Comparison of ENCODE assay signal across 12 cellular contexts in the genomic region with DNA sequence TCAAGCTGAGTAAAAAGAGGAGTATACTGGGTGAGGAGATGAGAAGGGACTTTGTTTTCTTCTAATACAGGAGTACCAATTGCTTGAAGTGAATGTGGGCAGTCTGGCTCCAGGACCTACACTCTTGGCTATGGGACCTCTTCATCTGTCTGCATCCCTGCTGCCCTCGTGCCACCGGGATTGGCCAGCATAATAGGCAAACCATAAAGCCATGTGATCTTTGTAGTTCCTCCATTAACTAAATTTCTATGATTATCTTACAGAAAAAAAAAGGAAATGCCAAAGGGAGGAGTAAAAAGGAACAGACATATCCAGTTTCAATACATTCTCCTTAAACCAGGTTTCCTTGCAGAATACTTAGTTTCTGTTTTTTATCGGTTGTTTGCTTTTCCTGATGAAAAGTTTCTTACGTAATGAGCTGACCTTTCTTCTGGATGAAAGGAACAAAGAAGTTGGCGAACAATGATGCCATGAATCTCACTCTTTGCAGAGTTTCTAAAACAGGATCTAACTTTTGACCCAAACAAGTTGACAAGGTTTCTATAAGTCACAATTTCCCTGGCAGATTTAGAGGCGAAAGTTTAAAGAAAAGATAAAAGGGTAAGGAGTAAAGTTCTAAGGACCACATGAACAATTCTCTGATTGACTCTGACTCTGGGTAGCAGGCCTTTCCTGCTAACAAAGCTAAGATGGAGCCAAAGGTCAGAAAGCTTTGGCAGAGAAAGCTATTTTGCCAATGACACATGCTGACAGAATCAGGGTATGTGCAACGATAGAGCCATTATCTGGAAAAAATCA. TPM values are rescaled to one million over a fixed set of nuclear protein-coding genes. Genes with fewer than 3 reads are reported as not detected.
DNase-seq lines count a peak whose midpoint lies in the region; ATAC-seq, FAIRE-seq and TF ChIP-seq lines count a peak whose summit lies in the region.
"Had no signal": no experiment of that assay in that cellular context is flagged by ENCODE, and none has a peak within 500 bp of the region (broad histone marks: within the 10 kb centered on the region; RNA-seq: fewer than 3 reads in every experiment).

No MANE protein-coding gene starts in this region.

- no peak for TF ChIP-seq POLR2A in K562 (conservative IDR thresholded peaks at IDR 0.05)
- TF ChIP-seq POLR2A in tibial nerve (IDR thresholded peaks at IDR 0.05) = no peak

- no peak overlapping the region for H2AFZ ChIP-seq in K562 (ENCODE audit: low read depth, low read length)

- no peak for TF ChIP-seq EP300 in K562 (IDR thresholded peaks at IDR 0.05; ENCODE audit: low read length)
- peak; percentile 41 to 57 for TF ChIP-seq EP300 in tibial nerve (IDR thresholded peaks at IDR 0.05)

- H3K9ac ChIP-seq in K562 (ENCODE audit: insufficient read depth in 1 of 2, low read depth in 2 of 2, low read length in 2 of 2) = no peak overlapping the region

- no peaks in the 10 kb centered on the region for H4K20me1 ChIP-seq in K562 (replicated peaks; ENCODE audit: control insufficient read depth, insufficient read depth, low read length)

- no peaks in the 10 kb centered on the region for H3K79me2 ChIP-seq in K562 (ENCODE audit: control insufficient read depth, insufficient read depth, low read length)

- TF ChIP-seq CTCF in K562 (IDR thresholded peaks at IDR 0.05 in 2 of 3, conservative IDR thresholded peaks at IDR 0.05 in 1 of 3; ENCODE audit: insufficient read depth in 2 of 3, low read depth in 1 of 3, low read length in 3 of 3) = no peak
- no peak for TF ChIP-seq CTCF in tibial nerve (IDR thresholded peaks at IDR 0.05)
- TF ChIP-seq CTCF in left lung (IDR thresholded peaks at IDR 0.05) = no peak

- no peak overlapping the region for H3K27ac ChIP-seq in K562 (ENCODE audit: extremely low read depth, low read depth, low read length)
- peak overlapping the region; percentile 4 to 91 (median 68) for H3K27ac ChIP-seq in tibial nerve
- H3K27ac ChIP-seq in left lung = no peak overlapping the region

- DNase-seq in NCI-H2196 (lab: John Stamatoyannopoulos, UW; ENCODE audit: unreplicated experiment) = peak; percentile 16
- no peak for DNase-seq in NCI-H2196 treated with DMSO at 0.1 percent for 48 hours (lab: John Stamatoyannopoulos, UW; ENCODE audit: unreplicated experiment)
- no peak for DNase-seq in K562 (ENCODE audit: extremely low read depth in 1 of 4, low spot score in 3 of 4)
- DNase-seq in left lobe of liver (ENCODE audit: low spot score) = no peak
- DNase-seq in tibial nerve (ENCODE audit: low spot score in 2 of 2) = no peak
- no peak for DNase-seq in left lung
- no peak for DNase-seq in activated CD4-positive, alpha-beta T cell treated with anti-CD3 and anti-CD28 coated beads for 48 hours
- DNase-seq: 8988T; activated CD8-positive, alpha-beta memory T cell treated with anti-CD3 and anti-CD28 coated beads for 24 hours; effector CD8-positive, alpha-beta T cell; Peyer's patch had no signal

- FAIRE-seq in K562 (lab: Jason Lieb, UNC) = no peak

- peaks cover 0 to 3% of the 10 kb centered on the region in 2 experiments; a peak in 1 of 5 replicates for H3K4me1 ChIP-seq in K562 (replicated peaks in 1 of 2; ENCODE audit: control insufficient read depth in 2 of 2, insufficient read depth in 2 of 2, low read length in 2 of 2)
- H3K4me1 ChIP-seq in tibial nerve = peaks cover 0 to 87% (median 54%) of the 10 kb centered on the region in 4 donors
- H3K4me1 ChIP-seq in left lung = peaks cover 0 to 19% of the 10 kb centered on the region in 2 donors
- H3K4me1 ChIP-seq: Peyer's patch had no signal

- intact Hi-C loops in K562 (cut with micrococcal nuclease) = loop anchor here (5.0 kb wide), 1 partner anchor 198 kb away; no protein-coding TSS in a partner anchor
- intact Hi-C loops in left lung (cut with DNase I) = no loop called here

- H3K9me3 ChIP-seq in K562 (replicated peaks; ENCODE audit: control insufficient read depth, insufficient read depth, low read depth, low read length) (no peaks in the 10 kb centered on the region), tibial nerve (no peaks in the 10 kb centered on the region), left lung (no peaks in the 10 kb centered on the region)
- H3K9me3 ChIP-seq: Peyer's patch had no signal

- no peak overlapping the region for H3K4me2 ChIP-seq in K562 (ENCODE audit: insufficient read depth, low read length)

- POLR2A ChIA-PET in K562 (lab: Yijun Ruan, JAX) = interaction anchor here (0.7 to 1.2 kb wide), 4 partner anchors 9 to 18 kb away, joined by 3 read pairs; no protein-coding TSS in a partner anchor

- no peak for TF ChIP-seq RAD21 in K562 (CRISPR knock-in tag; conservative IDR thresholded peaks at IDR 0.05 in 1 of 2, IDR thresholded peaks at IDR 0.05 in 1 of 2)

- CTCF ChIA-PET in K562 (lab: Yijun Ruan, JAX; ENCODE audit: low intra/inter-chr PET ratio) = no interaction called here

- H3K4me3 ChIP-seq in K562 = no peak overlapping the region
- H3K4me3 ChIP-seq in tibial nerve = no peak overlapping the region
- no peak overlapping the region for H3K4me3 ChIP-seq in left lung
- H3K4me3 ChIP-seq: Peyer's patch had no signal

- ATAC-seq in K562 (no peak), left lobe of liver (peak; percentile 75), GM21717 (IDR thresholded peaks at IDR 0.05; ENCODE audit: unreplicated experiment) (no peak), left lung (no peak)

- no TSS peak for BruUV-seq in K562 (replicated peaks; lab: Mats Ljungman, UMichigan)

- in situ Hi-C loops in K562 (cut with MboI) = no loop called here

- 61% methylated on average over 7 of the region's 7 CpGs for WGBS in K562 (ENCODE audit: insufficient coverage, low coverage, missing lambda C conversion rate)
- 34% methylated on average over 7 of the region's 7 CpGs for WGBS in tibial nerve, 2 donors

- H3K36me3 ChIP-seq in K562 (ENCODE audit: control insufficient read depth, insufficient read depth, low read length) (peaks cover 15% of the 10 kb centered on the region; the same call in 1 of the 3 replicates), tibial nerve (peaks cover 0 to 62% (median 6%) of the 10 kb centered on the region in 3 donors), left lung (peaks cover 0 to 25% of the 10 kb centered on the region in 2 donors)

- H3K9me1 ChIP-seq in K562 (ENCODE audit: control insufficient read depth, insufficient read depth, low read length) = no peaks in the 10 kb centered on the region

- H3K27me3 ChIP-seq in K562 (ENCODE audit: control insufficient read depth in 2 of 2, insufficient read depth in 2 of 2, low read length in 2 of 2) = no peaks in the 10 kb centered on the region
- no peaks in the 10 kb centered on the region for H3K27me3 ChIP-seq in tibial nerve
- H3K27me3 ChIP-seq in left lung = no peaks in the 10 kb centered on the region
- H3K27me3 ChIP-seq: Peyer's patch had no signal

TF ChIP-seq in K562, 482 proteins besides CTCF, POLR2A, EP300 and RAD21 (continues in another document):
- TF ChIP-seq C11orf30 (IDR thresholded peaks at IDR 0.05; ENCODE audit: low read depth) = no peak

RNA-seq across cellular contexts. Expression of a gene that starts 54.1 kb away (rescaled TPM):
- 65.8 and 106 TPM in 2 replicates for total RNA-seq in K562 (2011; cell fraction: chromatin; rRNA removed; ENCODE audit: low replicate concordance)
- total RNA-seq in K562 (2011; cell fraction: nucleolus; rRNA removed) = 51.9 and 59.0 TPM in 2 replicates
- 55.5 and 61.5 TPM in 2 replicates for total RNA-seq in K562 (2011; cell fraction: nucleoplasm; rRNA removed)
- total RNA-seq in K562 (2014; rRNA removed) (10.2 and 10.5 TPM in 2 replicates), K562 (2014; rRNA removed; fragmentation: Illumina TruSeq; extraction: Trizol) (9.8 and 14.5 TPM in 2 replicates), K562 (2015; rRNA removed; fragmentation: Illumina TruSeq; extraction: Trizol) (17.7 and 18.1 TPM in 2 replicates), K562 (2021) (16.6 and 17.3 TPM in 2 replicates), left lobe of liver (29.1 TPM), tibial nerve (100 to 1,000 TPM; 232 to 563 (median 357) TPM), left lung (100 to 1,000 TPM; 175 to 187 TPM)
- polyA plus RNA-seq in K562 (2011; rRNA removed) (12.3 and 21.6 TPM in 2 replicates), K562 (2014; fragmentation: Illumina TruSeq; extraction: Trizol) (13.7 and 14.3 TPM in 2 replicates), K562 (2014; fragmentation: Nextera tagmentation; extraction: Ambion mirVana) (10 to 100 TPM in 1 of 2 experiments, 1 to 10 TPM in 1; 6.0 to 11.7 TPM), K562 (2014; rRNA removed) (9.8 and 16.1 TPM in 2 replicates)
- polyA plus RNA-seq in K562 (2011; cell fraction: cytosol; rRNA removed) = 12.5 and 21.5 TPM in 2 replicates
- 58.9 and 88.5 TPM in 2 replicates for polyA plus RNA-seq in K562 (2011; cell fraction: nucleus; rRNA removed)
- 15.6 and 25.8 TPM in 2 replicates for polyA plus RNA-seq in K562 (2012)
- polyA minus RNA-seq in K562 (2011; rRNA and poly(A)+ RNA removed) = 30.3 and 34.1 TPM in 2 replicates
- 18.7 and 26.3 TPM in 2 replicates for polyA minus RNA-seq in K562 (2011; cell fraction: cytosol; rRNA and poly(A)+ RNA removed)
- polyA minus RNA-seq in K562 (2011; cell fraction: nucleus; rRNA and poly(A)+ RNA removed) = 29.2 and 49.0 TPM in 2 replicates

RNA-seq across cellular contexts. Expression of a gene that starts 57.9 kb away (rescaled TPM):
- total RNA-seq in K562 (2011; cell fraction: chromatin; rRNA removed; ENCODE audit: low replicate concordance) = 145 and 414 TPM in 2 replicates
- total RNA-seq in K562 (2011; cell fraction: nucleolus; rRNA removed) = 52.5 and 60.0 TPM in 2 replicates
- total RNA-seq in K562 (2011; cell fraction: nucleoplasm; rRNA removed) = 116 and 161 TPM in 2 replicates
- total RNA-seq in K562 (2014; rRNA removed) = 128 and 130 TPM in 2 replicates
- total RNA-seq in K562 (2014; rRNA removed; fragmentation: Illumina TruSeq; extraction: Trizol) = 192 and 248 TPM in 2 replicates
- 138 and 155 TPM in 2 replicates for total RNA-seq in K562 (2015; rRNA removed; fragmentation: Illumina TruSeq; extraction: Trizol)
- 190 and 201 TPM in 2 replicates for total RNA-seq in K562 (2021)
- 269 and 357 TPM in 2 replicates for polyA plus RNA-seq in K562 (2011; rRNA removed)
- 144 and 306 TPM in 2 replicates for polyA plus RNA-seq in K562 (2011; cell fraction: cytosol; rRNA removed)
- polyA plus RNA-seq in K562 (2011; cell fraction: nucleus; rRNA removed) = 65.1 and 120 TPM in 2 replicates
- polyA plus RNA-seq in K562 (2012) = 223 and 282 TPM in 2 replicates
- 553 and 639 TPM in 2 replicates for polyA plus RNA-seq in K562 (2014; fragmentation: Illumina TruSeq; extraction: Trizol)
- 100 to 1,000 TPM; 406 to 588 TPM for polyA plus RNA-seq in K562 (2014; fragmentation: Nextera tagmentation; extraction: Ambion mirVana)
- polyA plus RNA-seq in K562 (2014; rRNA removed) = 230 and 247 TPM in 2 replicates
- polyA minus RNA-seq in K562 (2011; rRNA and poly(A)+ RNA removed) = 509 and 557 TPM in 2 replicates
- 79.4 and 89.1 TPM in 2 replicates for polyA minus RNA-seq in K562 (2011; cell fraction: cytosol; rRNA and poly(A)+ RNA removed)
- polyA minus RNA-seq in K562 (2011; cell fraction: nucleus; rRNA and poly(A)+ RNA removed) = 57.2 and 97.5 TPM in 2 replicates
- total RNA-seq in left lobe of liver = 63.0 TPM
- total RNA-seq in tibial nerve = 10 to 100 TPM; 43.5 to 67.3 (median 59.9) TPM
- 10 to 100 TPM; 61.1 to 68.5 TPM for total RNA-seq in left lung

Comparison
In these comparisons a context has a peak if more than half of its experiments do, and no peak if none do; other contexts are left out.
1. H3K27ac ChIP-seq: peak in tibial nerve (4 of 4); none in K562 (single experiment) and left lung (0 of 2).